25 cellular contexts compared by ENCODE assay signal in genomic region chr5:76113103-76113502, GRCh38. TPM values are rescaled to one million over a fixed set of nuclear protein-coding genes. Genes with fewer than 3 reads are reported as not detected.
"Had no signal": no experiment of that assay in that cellular context is flagged by ENCODE, and none has a peak within 500 bp of the region (broad histone marks: within the 10 kb centered on the region; RNA-seq: fewer than 3 reads in every experiment).

No MANE protein-coding gene starts in this region.

- H3K9me3 ChIP-seq: MG63 had no signal

- ATAC-seq: HepG2, Panc1, PC-3 had no signal

- H3K27me3 ChIP-seq: MG63 had no signal

- H3K4me3 ChIP-seq: MG63 had no signal

- FAIRE-seq: HepG2 had no signal

- DNase-seq: IMR-90, Karpas-422, KG1, MG63, NCI-H1092, NCI-H1105 treated with DMSO at 0.1 percent for 48 hours, NCI-H1417 treated with DMSO at 0.1 percent for 48 hours, NCI-H146, NCI-H1694 treated with DMSO at 0.1 percent for 48 hours, NCI-H1930, NCI-H2081, NCI-H2107, NCI-H2227 treated with DMSO at 0.1 percent for 48 hours, NCI-H524, NCI-H526 treated with DMSO at 0.1 percent for 48 hours, NCI-H774, PC-3, SHP77 had no signal

- H3K36me3 ChIP-seq: MG63 had no signal

- H3K27ac ChIP-seq: RWPE1 had no signal

RNA-seq across cellular contexts. Expression of gene SV2C, which starts 29.9 kb away (rescaled TPM):
- total RNA-seq: HepG2, HT1080, IMR-90, NCI-H460, OCI-LY7, PC-3, SK-MEL-5 had no signal
- polyA plus RNA-seq: HepG2, IMR-90 had no signal
